Comparison of ENCODE assay signal across 24 cellular contexts in the genomic region with DNA sequence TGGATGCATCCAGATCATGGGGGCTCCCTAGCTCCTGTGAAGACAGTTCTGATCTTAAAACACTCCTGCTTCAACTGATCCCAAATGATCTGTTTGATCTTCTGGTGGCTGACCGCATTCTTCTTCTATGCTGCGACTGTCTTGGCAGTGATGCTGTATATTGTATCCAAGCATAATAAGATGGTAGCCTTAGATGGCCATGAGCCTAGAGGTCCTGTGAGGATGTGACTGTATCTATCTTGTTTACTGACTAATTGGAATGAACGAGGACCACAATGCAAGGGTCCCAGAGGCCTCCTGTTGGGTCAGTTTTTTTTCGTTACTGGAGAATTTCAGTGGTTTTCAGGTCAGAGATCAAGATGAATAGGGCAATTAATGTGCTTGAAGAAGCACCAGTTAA. TPM values are rescaled to one million over a fixed set of nuclear protein-coding genes. Genes with fewer than 3 reads are reported as not detected.
"Had no signal": no experiment of that assay in that cellular context is flagged by ENCODE, and none has a peak within 500 bp of the region (broad histone marks: within the 10 kb centered on the region; RNA-seq: fewer than 3 reads in every experiment).

No MANE protein-coding gene starts in this region.

- ATAC-seq: left colon; left ventricle myocardium superior; naive thymus-derived CD8-positive, alpha-beta T cell had no signal

- FAIRE-seq: colon, kidney had no signal

- H3K9me3 ChIP-seq: esophagus squamous epithelium, sigmoid colon, stomach, thoracic aorta, transverse colon had no signal

- H3K4me3 ChIP-seq: esophagus squamous epithelium, hepatocyte, sigmoid colon, skin epidermis, stomach, thoracic aorta, transverse colon had no signal

- H3K27ac ChIP-seq: esophagus squamous epithelium, hepatocyte, sigmoid colon, thoracic aorta, transverse colon had no signal

- H2AFZ ChIP-seq: hepatocyte had no signal

- DNase-seq: dermis blood vessel endothelial cell; esophagus squamous epithelium; foreskin melanocyte; head of caudate nucleus; kidney; left colon; left ventricle myocardium superior; naive thymus-derived CD8-positive, alpha-beta T cell; posterior cingulate gyrus; sigmoid colon; stimulated activated CD4-positive, alpha-beta T cell treated with anti-CD3 and anti-CD28 coated beads, Interleukin-2, amount 100 ng/mL, for 24 hours; stimulated activated CD4-positive, alpha-beta T cell treated with anti-CD3 and anti-CD28 coated beads, Interleukin-4, amount 100 ng/mL, for 4 hours; stimulated activated naive CD4-positive, alpha-beta T cell; stomach; substantia nigra; transverse colon had no signal

- H3K27me3 ChIP-seq: esophagus squamous epithelium, hepatocyte, sigmoid colon, stomach, transverse colon had no signal

- H3K36me3 ChIP-seq: esophagus squamous epithelium, sigmoid colon, stomach, thoracic aorta, transverse colon had no signal

- H3K79me2 ChIP-seq: hepatocyte had no signal

- H3K4me2 ChIP-seq: hepatocyte had no signal

RNA-seq across cellular contexts. Expression of gene MPEG1, which starts 7.1 kb away (rescaled TPM):
- total RNA-seq: dermis blood vessel endothelial cell, epithelial cell of proximal tubule, lung microvascular endothelial cell, osteocyte, pulmonary artery endothelial cell had no signal
- polyA plus RNA-seq: hepatocyte had no signal
